In the genomic region with DNA sequence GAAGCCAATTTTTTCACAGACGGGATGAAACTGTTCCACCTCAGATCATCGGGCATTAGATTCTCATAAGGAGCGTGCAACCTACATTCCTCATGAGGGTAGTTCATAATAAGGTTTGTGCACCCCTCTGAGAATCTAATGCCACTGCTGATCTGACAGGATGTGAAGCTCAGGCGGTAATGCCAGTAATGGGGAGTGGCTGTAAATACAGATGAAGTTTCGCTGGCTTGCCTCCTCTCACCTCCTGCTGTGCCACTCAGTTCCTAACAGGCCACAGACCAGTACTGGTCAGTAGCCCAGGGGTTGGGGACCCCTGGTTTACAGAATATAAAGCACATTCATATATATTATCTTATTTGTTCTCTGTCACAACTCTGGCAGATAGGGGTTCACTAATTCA, we compare ENCODE assay signal across 3 cellular contexts.
TF ChIP-seq lines count a peak whose summit lies in the region.

No MANE protein-coding gene starts in this region.

TF ChIP-seq in SK-N-SH, 30 proteins besides CTCF, POLR2A, EP300 and RAD21:
- TF ChIP-seq TAF1 (IDR thresholded peaks at IDR 0.05; ENCODE audit: borderline replicate concordance, low read depth, low read length) = no peak
- TF ChIP-seq ZBTB33 (IDR thresholded peaks at IDR 0.05; ENCODE audit: borderline replicate concordance, low read depth) = no peak
- no peak for TF ChIP-seq CHD2 (IDR thresholded peaks at IDR 0.05; ENCODE audit: low read length, partially characterized antibody)
- no peak for TF ChIP-seq ELF1 (IDR thresholded peaks at IDR 0.05)
- no peak for TF ChIP-seq TEAD4 (IDR thresholded peaks at IDR 0.05; ENCODE audit: borderline replicate concordance, insufficient read depth)
- TF ChIP-seq, protein P1, sequence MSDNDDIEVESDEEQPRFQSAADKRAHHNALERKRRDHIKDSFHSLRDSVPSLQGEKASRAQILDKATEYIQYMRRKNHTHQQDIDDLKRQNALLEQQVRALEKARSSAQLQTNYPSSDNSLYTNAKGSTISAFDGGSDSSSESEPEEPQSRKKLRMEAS (IDR thresholded peaks at IDR 0.05; ENCODE audit: low read depth) = no peak
- no peak for TF ChIP-seq FOSL2 (IDR thresholded peaks at IDR 0.05; ENCODE audit: borderline replicate concordance, low read depth)

TF ChIP-seq in SK-N-SH treated with all-trans-retinoic acid at 6 μM for 48 hours, 23 proteins besides CTCF, POLR2A, EP300 and RAD21:
- TF ChIP-seq ISL1 (CRISPR knock-in tag; IDR thresholded peaks at IDR 0.05) (no peak), TSHZ2 (CRISPR knock-in tag; IDR thresholded peaks at IDR 0.05) (no peak), ZFP30 (CRISPR knock-in tag; IDR thresholded peaks at IDR 0.05) (no peak), OSR1 (CRISPR knock-in tag; IDR thresholded peaks at IDR 0.05) (no peak), TOX (CRISPR knock-in tag; IDR thresholded peaks at IDR 0.05; ENCODE audit: borderline replicate concordance) (no peak), GLIS3 (CRISPR knock-in tag; IDR thresholded peaks at IDR 0.05) (no peak), SNAI2 (CRISPR knock-in tag; IDR thresholded peaks at IDR 0.05) (no peak), PATZ1 (CRISPR knock-in tag; IDR thresholded peaks at IDR 0.05; ENCODE audit: borderline replicate concordance) (no peak), ZC3H10 (CRISPR knock-in tag; IDR thresholded peaks at IDR 0.05) (no peak), ZFP3 (CRISPR knock-in tag; IDR thresholded peaks at IDR 0.05) (no peak), CSDC2 (CRISPR knock-in tag; IDR thresholded peaks at IDR 0.05) (no peak), TCF4 (CRISPR knock-in tag; IDR thresholded peaks at IDR 0.05; ENCODE audit: borderline replicate concordance) (no peak), ZNF8 (CRISPR knock-in tag; IDR thresholded peaks at IDR 0.05) (no peak), ZNF70 (CRISPR knock-in tag; IDR thresholded peaks at IDR 0.05) (no peak), ARNTL (CRISPR knock-in tag; IDR thresholded peaks at IDR 0.05; ENCODE audit: borderline replicate concordance, low read depth) (no peak), ZNF565 (CRISPR knock-in tag; conservative IDR thresholded peaks at IDR 0.05; ENCODE audit: low read depth) (no peak)

TF ChIP-seq in IMR-90, 13 proteins besides CTCF, POLR2A, EP300 and RAD21:
- TF ChIP-seq SMC3 (IDR thresholded peaks at IDR 0.05; ENCODE audit: low read depth, low read length) = no peak
- no peak for TF ChIP-seq MXI1 (IDR thresholded peaks at IDR 0.05; ENCODE audit: borderline replicate concordance, low read depth, low read length)
- TF ChIP-seq RFX5 (IDR thresholded peaks at IDR 0.05; ENCODE audit: low read depth, low read length) = no peak
- TF ChIP-seq CEBPB (IDR thresholded peaks at IDR 0.05; ENCODE audit: low read depth, low read length) = no peak
- no peak for TF ChIP-seq MAZ (IDR thresholded peaks at IDR 0.05; ENCODE audit: borderline replicate concordance, low read depth, low read length)
- TF ChIP-seq NFE2L2 (IDR thresholded peaks at IDR 0.05; ENCODE audit: low read depth, low read length) = no peak
- TF ChIP-seq, protein P2, sequence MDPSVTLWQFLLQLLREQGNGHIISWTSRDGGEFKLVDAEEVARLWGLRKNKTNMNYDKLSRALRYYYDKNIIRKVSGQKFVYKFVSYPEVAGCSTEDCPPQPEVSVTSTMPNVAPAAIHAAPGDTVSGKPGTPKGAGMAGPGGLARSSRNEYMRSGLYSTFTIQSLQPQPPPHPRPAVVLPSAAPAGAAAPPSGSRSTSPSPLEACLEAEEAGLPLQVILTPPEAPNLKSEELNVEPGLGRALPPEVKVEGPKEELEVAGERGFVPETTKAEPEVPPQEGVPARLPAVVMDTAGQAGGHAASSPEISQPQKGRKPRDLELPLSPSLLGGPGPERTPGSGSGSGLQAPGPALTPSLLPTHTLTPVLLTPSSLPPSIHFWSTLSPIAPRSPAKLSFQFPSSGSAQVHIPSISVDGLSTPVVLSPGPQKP (IDR thresholded peaks at IDR 0.05; ENCODE audit: borderline replicate concordance, low read depth, low read length) = no peak
- no peak for TF ChIP-seq MAFK (IDR thresholded peaks at IDR 0.05; ENCODE audit: low read depth, low read length)
- no peak for TF ChIP-seq FOS (IDR thresholded peaks at IDR 0.05; ENCODE audit: low read depth, low read length)
